Comparison of ENCODE assay signal across 21 cellular contexts in genomic region chr13:45503658-45504057, GRCh38.
"Had no signal": no experiment of that assay in that cellular context is flagged by ENCODE, and none has a peak within 500 bp of the region (broad histone marks: within the 10 kb centered on the region; RNA-seq: fewer than 3 reads in every experiment).

No MANE protein-coding gene starts in this region.

- H3K9me3 ChIP-seq: breast epithelium, heart right ventricle, sigmoid colon, spleen, thyroid gland had no signal

- FAIRE-seq: astrocyte had no signal

- H3K9me3 Mint-ChIP-seq: activated CD8-positive, alpha-beta T cell treated with anti-CD3 and anti-CD28 coated beads for 36 hours; activated naive CD4-positive, alpha-beta T cell treated with anti-CD3 and anti-CD28 coated beads, Interleukin-2, amount 10 ng/mL, durations not matched to agents 7 days and 5 days; activated T-cell treated with anti-CD3 and anti-CD28 coated beads, Interleukin-2, amount 50 U/mL, for 4 hours; immature natural killer cell; nephron had no signal

- H3K27me3 ChIP-seq: breast epithelium, heart right ventricle, sigmoid colon, spleen, thyroid gland had no signal

- DNase-seq: activated CD4-positive, alpha-beta T cell treated with anti-CD3 and anti-CD28 coated beads for 48 hours; activated CD4-positive, CD25-positive, alpha-beta regulatory T cell; activated CD8-positive, alpha-beta T cell treated with anti-CD3 and anti-CD28 coated beads for 36 hours; activated effector memory CD4-positive, alpha-beta T cell treated with Interleukin-2 at 50 U/mL for 16 hours; activated naive CD4-positive, alpha-beta T cell treated with anti-CD3 and anti-CD28 coated beads, Interleukin-2, amount 10 ng/mL, durations not matched to agents 7 days and 5 days; activated T-cell treated with anti-CD3 and anti-CD28 coated beads, Interleukin-2, amount 50 U/mL, for 4 hours; cerebellar nuclear complex; cortex of kidney; heart right ventricle; immature natural killer cell; kidney glomerular epithelial cell; nucleus accumbens; sigmoid colon; spleen; stimulated activated CD4-positive, alpha-beta T cell treated with anti-CD3 and anti-CD28 coated beads, Interleukin-4, amount 100 ng/mL, for 4 hours; stimulated activated naive CD4-positive, alpha-beta T cell; thyroid gland had no signal

- H3K4me1 Mint-ChIP-seq: nephron had no signal

- H3K4me3 ChIP-seq: breast epithelium, heart right ventricle, sigmoid colon, spleen, thyroid gland had no signal

- H3K27ac Mint-ChIP-seq: activated CD8-positive, alpha-beta T cell treated with anti-CD3 and anti-CD28 coated beads for 36 hours; activated naive CD4-positive, alpha-beta T cell treated with anti-CD3 and anti-CD28 coated beads, Interleukin-2, amount 10 ng/mL, durations not matched to agents 7 days and 5 days; nephron had no signal

- H3K27me3 Mint-ChIP-seq: activated CD8-positive, alpha-beta T cell treated with anti-CD3 and anti-CD28 coated beads for 36 hours; activated naive CD4-positive, alpha-beta T cell treated with anti-CD3 and anti-CD28 coated beads, Interleukin-2, amount 10 ng/mL, durations not matched to agents 7 days and 5 days had no signal

- H3K4me1 ChIP-seq: breast epithelium, sigmoid colon had no signal

- H3K27ac ChIP-seq: breast epithelium, heart right ventricle, sigmoid colon, spleen, thyroid gland had no signal

- ATAC-seq: activated CD8-positive, alpha-beta T cell treated with anti-CD3 and anti-CD28 coated beads for 36 hours; activated T-cell treated with anti-CD3 and anti-CD28 coated beads, Interleukin-2, amount 50 U/mL, for 4 hours; esophagus mucosa; heart right ventricle had no signal

- H3K4me3 Mint-ChIP-seq: activated CD8-positive, alpha-beta T cell treated with anti-CD3 and anti-CD28 coated beads for 36 hours; activated naive CD4-positive, alpha-beta T cell treated with anti-CD3 and anti-CD28 coated beads, Interleukin-2, amount 10 ng/mL, durations not matched to agents 7 days and 5 days; activated T-cell treated with anti-CD3 and anti-CD28 coated beads, Interleukin-2, amount 50 U/mL, for 4 hours; immature natural killer cell; nephron had no signal
